ENCODE assay signal across 9 cellular contexts in genomic region chr17:74750327-74751069, GRCh38. TPM values are rescaled to one million over a fixed set of nuclear protein-coding genes. Genes with fewer than 3 reads are reported as not detected.
A peak's percentile ranks its signal among the peaks of the same experiment; 100 is the strongest.
DNase-seq lines count a peak whose midpoint lies in the region; ATAC-seq and TF ChIP-seq lines count a peak whose summit lies in the region.
"Had no signal": no experiment of that assay in that cellular context is flagged by ENCODE, and none has a peak within 500 bp of the region (broad histone marks: within the 10 kb centered on the region; RNA-seq: fewer than 3 reads in every experiment).

No MANE protein-coding gene starts in this region.

- TF ChIP-seq POLR2A in gastroesophageal sphincter (IDR thresholded peaks at IDR 0.05), result no peak
- TF ChIP-seq POLR2A in sigmoid colon (IDR thresholded peaks at IDR 0.05), result no peak

- H3K36me3 Mint-ChIP-seq in T-cell, result peaks cover 20% of the 10 kb centered on the region

- no peaks in the 10 kb centered on the region for H3K36me3 ChIP-seq in gastroesophageal sphincter
- no peaks in the 10 kb centered on the region for H3K36me3 ChIP-seq in sigmoid colon

- intact Hi-C loops in sigmoid colon (cut with DNase I), result no loop called here

- peaks cover 71 to 79% (median 73%) of the 10 kb centered on the region in 3 donors for H3K4me1 Mint-ChIP-seq in T-cell

- peak overlapping the region; percentile 92 to 100 (median 98) for H3K4me3 Mint-ChIP-seq in T-cell

- no peaks in the 10 kb centered on the region for H3K9me3 Mint-ChIP-seq in T-cell

- H3K27ac Mint-ChIP-seq in T-cell, result peak overlapping the region; percentile 91 to 97

- H3K9me3 ChIP-seq in gastroesophageal sphincter (no peaks in the 10 kb centered on the region), sigmoid colon (no peaks in the 10 kb centered on the region)

- 68 to 80% methylated on average over 1 to 5 of the region's 13 CpGs for WGBS in gastroesophageal sphincter (ENCODE audit: low coverage in 1 of 2), 2 donors
- 18 to 40% methylated on average over 13 of the region's 13 CpGs for WGBS in sigmoid colon, 2 donors

- no peak for TF ChIP-seq EP300 in gastroesophageal sphincter (IDR thresholded peaks at IDR 0.05)
- no peak for TF ChIP-seq EP300 in sigmoid colon (IDR thresholded peaks at IDR 0.05)

- H3K27ac ChIP-seq in gastroesophageal sphincter (peak overlapping the region in 3 of 4 donors; percentile 79 to 85 (median 80)), sigmoid colon (peak overlapping the region; percentile 68 to 77 (median 74))

- peak overlapping the region; percentile 82 for H3K4me3 ChIP-seq in GM12875 (ENCODE audit: low read depth, low read length)
- peak overlapping the region in 1 of 2 donors; percentile 92 for H3K4me3 ChIP-seq in gastroesophageal sphincter
- H3K4me3 ChIP-seq in sigmoid colon, result peak overlapping the region in 3 of 4 donors; percentile 63 to 77 (median 77)

- POLR2A ChIA-PET in T-cell (lab: Charles Lee), result interaction anchor here in 1 of 2 donors (0.6 kb wide), 1 partner anchor 33 kb away, joined by 7 read pairs; no protein-coding TSS in a partner anchor

- peaks cover 28% of the 10 kb centered on the region for H3K27me3 ChIP-seq in gastroesophageal sphincter
- peaks cover 0 to 7% (median 0%) of the 10 kb centered on the region in 3 donors for H3K27me3 ChIP-seq in sigmoid colon

- H3K27me3 Mint-ChIP-seq in T-cell, result no peaks in the 10 kb centered on the region

- DNase-seq in T-cell, result no peak
- no peak for DNase-seq in sigmoid colon
- no peak for DNase-seq in retina
- DNase-seq in NCI-H1092 treated with DMSO at 0.1 percent for 48 hours (lab: John Stamatoyannopoulos, UW), result no peak
- DNase-seq in HPDE6-E6E7 (ENCODE audit: extremely low spot score), result no peak

- CTCF ChIA-PET in T-cell (lab: Charles Lee), result interaction anchor here (0.6 to 2.6 kb wide), 8 partner anchors 9 to 93 kb away, joined by 3 to 13 read pairs (median 4); partner anchors contain the start of gene NAT9 (in 1 of the 2)

- no peak for ATAC-seq in T-cell (replicated peaks in 1 of 4)
- no peak for ATAC-seq in gastroesophageal sphincter
- ATAC-seq in GM18502 (IDR thresholded peaks at IDR 0.05; ENCODE audit: poor library complexity, unreplicated experiment), result no peak

- 0 out of 2 replicates have a peak, but pooled peaks have one; percentile 2 for TF ChIP-seq CTCF in GM12875 (IDR thresholded peaks at IDR 0.05; ENCODE audit: borderline replicate concordance, insufficient read depth, low read depth, low read length)
- no peak for TF ChIP-seq CTCF in gastroesophageal sphincter (IDR thresholded peaks at IDR 0.05)
- TF ChIP-seq CTCF in sigmoid colon (IDR thresholded peaks at IDR 0.05), result no peak

- H3K4me1 ChIP-seq in gastroesophageal sphincter (peaks cover 0 to 68% (median 9%) of the 10 kb centered on the region in 3 donors), sigmoid colon (peaks cover 0 to 25% (median 15%) of the 10 kb centered on the region in 4 donors)

RNA-seq across cellular contexts. Expression of gene NHERF1, which starts 2.1 kb away (rescaled TPM):
- total RNA-seq in T-cell, result 100 to 1,000 TPM; 104 to 260 (median 223) TPM
- total RNA-seq in gastroesophageal sphincter, result 10 to 100 TPM; 10.3 to 25.7 (median 19.9) TPM
- total RNA-seq in sigmoid colon, result 10 to 100 TPM in 1 of 4 donors, 1 to 10 TPM in 3; 6.6 to 12.5 (median 7.3) TPM
- 100 to 1,000 TPM; 122 to 420 (median 194) TPM for polyA plus RNA-seq in sigmoid colon

RNA-seq across cellular contexts. Expression of gene RAB37, which starts 13.4 kb away (rescaled TPM):
- total RNA-seq in T-cell, result 10 to 100 TPM; 31.2 to 73.4 (median 40.7) TPM
- total RNA-seq in gastroesophageal sphincter, result 1 to 10 TPM; 1.2 to 5.1 (median 2.0) TPM
- 1 to 10 TPM in 3 of 4 donors, under 1 TPM in 1; 0.54 to 4.1 (median 1.4) TPM for total RNA-seq in sigmoid colon
- polyA plus RNA-seq in sigmoid colon, result 10 to 100 TPM; 15.2 to 28.8 (median 16.9) TPM
- total RNA-seq: glomerular endothelial cell had no signal

RNA-seq across cellular contexts. Expression of gene NAT9, which starts 25.6 kb away (rescaled TPM):
- 10 to 100 TPM; 37.2 to 74.4 (median 71.9) TPM for total RNA-seq in T-cell
- total RNA-seq in gastroesophageal sphincter, result 10 to 100 TPM; 21.7 to 34.7 (median 26.3) TPM
- total RNA-seq in sigmoid colon, result 10 to 100 TPM; 14.3 to 29.9 (median 21.7) TPM
- 10 to 100 TPM; 11.3 to 36.4 (median 14.4) TPM for polyA plus RNA-seq in sigmoid colon

RNA-seq across cellular contexts. Expression of gene CD300LF, which starts 37.8 kb away (rescaled TPM):
- under 1 TPM in 1 of 5 donors, not detected in 4; 0.25 TPM for total RNA-seq in T-cell
- total RNA-seq in gastroesophageal sphincter, result under 1 TPM in 1 of 4 donors, not detected in 3; 0.27 TPM
- total RNA-seq in sigmoid colon, result under 1 TPM in 1 of 4 donors, not detected in 3; 0.27 TPM
- 1 to 10 TPM; 1.8 to 8.3 (median 4.8) TPM for polyA plus RNA-seq in sigmoid colon
- total RNA-seq: glomerular endothelial cell had no signal

Comparison
In these comparisons a context has a peak if more than half of its experiments do, and no peak if none do; other contexts are left out.
1. RNA of gene RAB37, which starts 13.4 kb away (total RNA-seq): 31.2 to 73.4 TPM in T-cell; 1.2 to 5.1 TPM in gastroesophageal sphincter and 0.54 to 4.1 TPM in sigmoid colon; every median in the first group is over 4 times any median in the second.